9 cellular contexts compared by ENCODE assay signal in the genomic region with DNA sequence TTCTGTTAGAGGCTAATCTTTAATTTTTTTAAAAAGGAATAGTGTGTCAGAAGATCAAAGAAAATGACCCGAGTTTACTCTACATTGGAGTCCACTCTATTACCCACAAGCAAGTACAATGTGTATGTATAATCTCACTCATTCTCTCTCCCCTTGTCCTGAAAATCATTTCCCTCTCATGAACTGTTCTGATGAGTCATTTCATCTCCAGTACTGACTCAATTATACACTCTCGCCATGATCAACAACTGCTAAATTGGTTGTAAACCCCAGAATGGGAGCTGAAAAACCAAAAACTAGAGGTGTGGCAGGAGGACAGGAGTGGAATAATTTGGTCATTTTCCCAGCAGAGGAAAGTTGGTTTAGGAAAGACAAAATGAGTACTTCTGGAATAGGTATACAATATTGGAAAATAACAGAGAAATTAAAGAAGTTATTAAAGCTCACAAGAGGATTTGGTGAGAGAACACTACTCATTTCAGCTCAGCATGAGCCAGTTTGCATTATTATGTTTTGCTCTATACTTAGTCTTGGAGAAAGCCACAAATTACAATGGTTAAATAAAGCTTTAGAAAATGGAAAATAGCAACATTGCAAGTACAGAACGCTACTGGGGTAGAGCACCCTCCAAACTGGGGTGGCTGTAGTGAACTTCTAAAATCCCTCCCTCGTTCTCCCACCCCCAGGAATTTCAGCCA.
DNase-seq lines count a peak whose midpoint lies in the region; ATAC-seq and TF ChIP-seq lines count a peak whose summit lies in the region.
"Had no signal": no experiment of that assay in that cellular context is flagged by ENCODE, and none has a peak within 500 bp of the region (broad histone marks: within the 10 kb centered on the region; RNA-seq: fewer than 3 reads in every experiment).

No MANE protein-coding gene starts in this region.

- H2BK15ac ChIP-seq in mesendoderm (replicated peaks; ENCODE audit: low read depth), result no peak overlapping the region

- H3K36me3 ChIP-seq in mesendoderm (ENCODE audit: control insufficient read depth, insufficient read depth, low read length) (no peaks in the 10 kb centered on the region), vagina (no peaks in the 10 kb centered on the region)
- H3K36me3 ChIP-seq: adrenal gland had no signal

- in situ Hi-C loops in KBM-7 (cut with MboI; ENCODE audit: low pct_unique_long_range_greater_than_20kb, low sequenced_read_pairs), result no loop called here

- no peaks in the 10 kb centered on the region for H3K79me2 ChIP-seq in mesendoderm (ENCODE audit: control insufficient read depth, insufficient read depth, low read length)

- peak; percentile 97 for ATAC-seq in GM18519 (IDR thresholded peaks at IDR 0.05; ENCODE audit: low FRiP score, unreplicated experiment)
- peak; percentile 84 for ATAC-seq in GM21825 (IDR thresholded peaks at IDR 0.05; ENCODE audit: unreplicated experiment)
- peak; percentile 97 for ATAC-seq in HG03575 (IDR thresholded peaks at IDR 0.05; ENCODE audit: extremely low read depth, insufficient number of reproducible peaks, low FRiP score, unreplicated experiment)
- ATAC-seq in Right ventricle myocardium superior (ENCODE audit: poor library complexity), result no peak

- no peaks in the 10 kb centered on the region for H3K79me1 ChIP-seq in mesendoderm (ENCODE audit: low read length)

- no peak overlapping the region for H3K27ac ChIP-seq in mesendoderm (ENCODE audit: low read depth, low read length)
- no peak overlapping the region for H3K27ac ChIP-seq in vagina
- H3K27ac ChIP-seq: adrenal gland had no signal

- H3K18ac ChIP-seq in mesendoderm (ENCODE audit: low read length), result no peak overlapping the region

- peak overlapping the region; percentile 28 for H2BK120ac ChIP-seq in mesendoderm (ENCODE audit: low read depth, low read length)

- H2AK5ac ChIP-seq in mesendoderm (ENCODE audit: low read length), result no peak overlapping the region

- TF ChIP-seq CTCF in vagina (IDR thresholded peaks at IDR 0.05), result no peak

- H3K4me2 ChIP-seq in mesendoderm (ENCODE audit: low read length), result no peak overlapping the region

- DNase-seq in mesendoderm (no peak), vagina (ENCODE audit: extremely low spot score in 2 of 2) (no peak), Right ventricle myocardium superior (no peak), NCI-H2029 treated with DMSO at 0.1 percent for 48 hours (lab: John Stamatoyannopoulos, UW) (no peak), KBM-7 (no peak)
- DNase-seq: adrenal gland had no signal

- no peak overlapping the region for H4K8ac ChIP-seq in mesendoderm (ENCODE audit: low read depth, low read length)

- H3K4me3 ChIP-seq in mesendoderm (ENCODE audit: low read length) (no peak overlapping the region), vagina (no peak overlapping the region)
- H3K4me3 ChIP-seq: adrenal gland had no signal

- H3K23ac ChIP-seq in mesendoderm (ENCODE audit: low read length), result no peak overlapping the region

- H3K4ac ChIP-seq in mesendoderm (ENCODE audit: low read depth, low read length), result no peak overlapping the region

- H3K9me3 ChIP-seq in vagina, result no peaks in the 10 kb centered on the region
- H3K9me3 ChIP-seq: adrenal gland had no signal

- intact Hi-C loops in vagina (cut with DNase I), result no loop called here
- intact Hi-C loops in Right ventricle myocardium superior (cut with DNase I), result no loop called here

- no peak overlapping the region for H3K9ac ChIP-seq in mesendoderm (ENCODE audit: low read length)

- H3K27me3 ChIP-seq in mesendoderm (ENCODE audit: insufficient read depth, low read length, poor library complexity), result no peaks in the 10 kb centered on the region
- no peaks in the 10 kb centered on the region for H3K27me3 ChIP-seq in vagina
- H3K27me3 ChIP-seq: adrenal gland had no signal

- no peak overlapping the region for H2BK5ac ChIP-seq in mesendoderm (ENCODE audit: low read length)

- H3K56ac ChIP-seq in mesendoderm (ENCODE audit: low read length), result no peak overlapping the region

- no peak overlapping the region for H4K5ac ChIP-seq in mesendoderm (ENCODE audit: low read length)

- no peak for TF ChIP-seq POLR2A in vagina (IDR thresholded peaks at IDR 0.05)

- H3K4me1 ChIP-seq in mesendoderm (ENCODE audit: control insufficient read depth, low read depth, low read length) (peaks cover 2% of the 10 kb centered on the region), vagina (no peaks in the 10 kb centered on the region)
- H3K4me1 ChIP-seq: adrenal gland had no signal

- no CpG with 5 or more reads among the region's 4 CpGs for WGBS in mesendoderm (ENCODE audit: extremely low coverage, insufficient coverage, low lambda C conversion rate)
